14 cellular contexts compared by ENCODE assay signal in genomic region chr16:11263737-11264136, GRCh38. TPM values are rescaled to one million over a fixed set of nuclear protein-coding genes. Genes with fewer than 3 reads are reported as not detected.
DNase-seq lines count a peak whose midpoint lies in the region; ATAC-seq, FAIRE-seq and TF ChIP-seq lines count a peak whose summit lies in the region.
"Had no signal": no experiment of that assay in that cellular context is flagged by ENCODE, and none has a peak within 500 bp of the region (broad histone marks: within the 10 kb centered on the region; RNA-seq: fewer than 3 reads in every experiment).

No MANE protein-coding gene starts in this region.

- TF ChIP-seq CTCF in colonic mucosa (IDR thresholded peaks at IDR 0.05) (no peak), progenitor cell of endocrine pancreas (IDR thresholded peaks at IDR 0.05; ENCODE audit: unreplicated experiment) (no peak)

- H3K27me3 Mint-ChIP-seq in activated CD4-positive, alpha-beta memory T cell treated with anti-CD3 and anti-CD28 coated beads, Interleukin-2, amount 10 ng/mL, durations not matched to agents 7 days and 5 days: peaks cover 37% of the 10 kb centered on the region
- no peaks in the 10 kb centered on the region for H3K27me3 Mint-ChIP-seq in stimulated activated naive B cell treated with anti-CD40 and anti-IgM and Interleukin-4, amounts not matched to agents 10 μg/mL and 1 μg/mL and 100 μg/mL, for 72 hours
- peaks cover 3% of the 10 kb centered on the region for H3K27me3 Mint-ChIP-seq in progenitor cell of endocrine pancreas

- no peak overlapping the region for H3K4me3 ChIP-seq in colonic mucosa
- H3K4me3 ChIP-seq: gastrocnemius medialis had no signal

- H3K4me1 ChIP-seq in colonic mucosa: peaks cover 11% of the 10 kb centered on the region

- H3K9me3 ChIP-seq in colonic mucosa: no peaks in the 10 kb centered on the region
- H3K9me3 ChIP-seq: gastrocnemius medialis had no signal

- peak overlapping the region; percentile 50 for H3K27ac ChIP-seq in colonic mucosa
- H3K27ac ChIP-seq: gastrocnemius medialis had no signal

- H3K4me3 Mint-ChIP-seq in activated CD4-positive, alpha-beta memory T cell treated with anti-CD3 and anti-CD28 coated beads, Interleukin-2, amount 10 ng/mL, durations not matched to agents 7 days and 5 days: no peak overlapping the region
- H3K4me3 Mint-ChIP-seq in stimulated activated naive B cell treated with anti-CD40 and anti-IgM and Interleukin-4, amounts not matched to agents 10 μg/mL and 1 μg/mL and 100 μg/mL, for 72 hours: peak overlapping the region in 1 of 2 donors; percentile 26
- H3K4me3 Mint-ChIP-seq in progenitor cell of endocrine pancreas (ENCODE audit: low read depth): no peak overlapping the region

- CTCF ChIA-PET in activated CD4-positive, alpha-beta memory T cell treated with anti-CD3 and anti-CD28 coated beads, Interleukin-2, amount 10 ng/mL, durations not matched to agents 7 days and 5 days (lab: Charles Lee): interaction anchor here (0.9 to 4.1 kb wide), 4 partner anchors 8 to 299 kb away, joined by 3 to 13 read pairs (median 4); no protein-coding TSS in a partner anchor

- peak; percentile 85 to 87 for ATAC-seq in stimulated activated naive B cell treated with anti-CD40 and anti-IgM and Interleukin-4, amounts not matched to agents 10 μg/mL and 1 μg/mL and 100 μg/mL, for 72 hours (replicated peaks)
- ATAC-seq in HG03045 (IDR thresholded peaks at IDR 0.05; ENCODE audit: unreplicated experiment): no peak
- no peak for ATAC-seq in HG03571 (IDR thresholded peaks at IDR 0.05; ENCODE audit: unreplicated experiment)
- ATAC-seq: gastrocnemius medialis had no signal

- no peaks in the 10 kb centered on the region for H3K36me3 Mint-ChIP-seq in activated CD4-positive, alpha-beta memory T cell treated with anti-CD3 and anti-CD28 coated beads, Interleukin-2, amount 10 ng/mL, durations not matched to agents 7 days and 5 days (ENCODE audit: low read depth)
- peaks cover 0 to 4% of the 10 kb centered on the region in 2 donors for H3K36me3 Mint-ChIP-seq in stimulated activated naive B cell treated with anti-CD40 and anti-IgM and Interleukin-4, amounts not matched to agents 10 μg/mL and 1 μg/mL and 100 μg/mL, for 72 hours
- H3K36me3 Mint-ChIP-seq in progenitor cell of endocrine pancreas (ENCODE audit: insufficient read depth): no peaks in the 10 kb centered on the region

- no peaks in the 10 kb centered on the region for H3K36me3 ChIP-seq in colonic mucosa
- H3K36me3 ChIP-seq: gastrocnemius medialis had no signal

- DNase-seq in KBM-7 (peak; percentile 43), colonic mucosa (no peak), progenitor cell of endocrine pancreas (ENCODE audit: low spot score, unreplicated experiment) (no peak), urothelium cell line (ENCODE audit: low spot score) (no peak)
- peak; percentile 57 for DNase-seq in activated CD4-positive, alpha-beta memory T cell treated with anti-CD3 and anti-CD28 coated beads, Interleukin-2, amount 10 ng/mL, durations not matched to agents 7 days and 5 days
- peak; percentile 32 for DNase-seq in stimulated activated naive B cell treated with anti-CD40 and anti-IgM and Interleukin-4, amounts not matched to agents 10 μg/mL and 1 μg/mL and 100 μg/mL, for 72 hours
- DNase-seq: effector CD4-positive, alpha-beta T cell; gastrocnemius medialis; NCI-H2171 treated with DMSO at 0.1 percent for 48 hours had no signal

- peak overlapping the region; percentile 48 for H3K27ac Mint-ChIP-seq in activated CD4-positive, alpha-beta memory T cell treated with anti-CD3 and anti-CD28 coated beads, Interleukin-2, amount 10 ng/mL, durations not matched to agents 7 days and 5 days
- peak overlapping the region; percentile 89 for H3K27ac Mint-ChIP-seq in stimulated activated naive B cell treated with anti-CD40 and anti-IgM and Interleukin-4, amounts not matched to agents 10 μg/mL and 1 μg/mL and 100 μg/mL, for 72 hours
- no peak overlapping the region for H3K27ac Mint-ChIP-seq in progenitor cell of endocrine pancreas

- H3K9me3 Mint-ChIP-seq in activated CD4-positive, alpha-beta memory T cell treated with anti-CD3 and anti-CD28 coated beads, Interleukin-2, amount 10 ng/mL, durations not matched to agents 7 days and 5 days: no peaks in the 10 kb centered on the region
- H3K9me3 Mint-ChIP-seq in stimulated activated naive B cell treated with anti-CD40 and anti-IgM and Interleukin-4, amounts not matched to agents 10 μg/mL and 1 μg/mL and 100 μg/mL, for 72 hours: no peaks in the 10 kb centered on the region
- no peaks in the 10 kb centered on the region for H3K9me3 Mint-ChIP-seq in progenitor cell of endocrine pancreas (ENCODE audit: low read depth)

- POLR2A ChIA-PET in activated CD4-positive, alpha-beta memory T cell treated with anti-CD3 and anti-CD28 coated beads, Interleukin-2, amount 10 ng/mL, durations not matched to agents 7 days and 5 days (lab: Charles Lee): interaction anchor here (0.7 to 2.5 kb wide), 7 partner anchors 18 to 91 kb away, joined by 3 to 11 read pairs (median 3); no protein-coding TSS in a partner anchor

- H3K4me1 Mint-ChIP-seq in activated CD4-positive, alpha-beta memory T cell treated with anti-CD3 and anti-CD28 coated beads, Interleukin-2, amount 10 ng/mL, durations not matched to agents 7 days and 5 days: peaks cover 37% of the 10 kb centered on the region
- H3K4me1 Mint-ChIP-seq in stimulated activated naive B cell treated with anti-CD40 and anti-IgM and Interleukin-4, amounts not matched to agents 10 μg/mL and 1 μg/mL and 100 μg/mL, for 72 hours: peaks cover 27 to 37% of the 10 kb centered on the region in 2 donors
- H3K4me1 Mint-ChIP-seq in progenitor cell of endocrine pancreas (ENCODE audit: low read depth): peaks cover 13% of the 10 kb centered on the region

- H3K9ac ChIP-seq in colonic mucosa (ENCODE audit: low read depth in 2 of 2, low read length in 2 of 2): peak overlapping the region in 1 of 2 donors; percentile 27

- in situ Hi-C loops in KBM-7 (cut with MboI; ENCODE audit: low pct_unique_long_range_greater_than_20kb, low sequenced_read_pairs): no loop called here

- no peaks in the 10 kb centered on the region for H3K27me3 ChIP-seq in colonic mucosa
- H3K27me3 ChIP-seq: gastrocnemius medialis had no signal

- intact Hi-C loops in colonic mucosa (cut with DNase I): no loop called here

- FAIRE-seq in urothelium cell line (lab: Jason Lieb, UNC): no peak
- FAIRE-seq: D721Med, small intestine had no signal

RNA-seq across cellular contexts. Expression of gene TNP2, which starts 5.4 kb away (rescaled TPM):
- not detected for total RNA-seq in activated CD4-positive, alpha-beta memory T cell treated with anti-CD3 and anti-CD28 coated beads, Interleukin-2, amount 10 ng/mL, durations not matched to agents 7 days and 5 days
- total RNA-seq in colonic mucosa (not detected), progenitor cell of endocrine pancreas (not detected in 2 replicates)
- total RNA-seq: gastrocnemius medialis, LHCN-M2 had no signal

RNA-seq across cellular contexts. Expression of gene SOCS1, which starts 7.7 kb away (rescaled TPM):
- total RNA-seq in activated CD4-positive, alpha-beta memory T cell treated with anti-CD3 and anti-CD28 coated beads, Interleukin-2, amount 10 ng/mL, durations not matched to agents 7 days and 5 days: 100 to 1,000 TPM; 136 to 142 TPM
- total RNA-seq in colonic mucosa (1 to 10 TPM; 3.2 to 3.7 TPM), progenitor cell of endocrine pancreas (6.6 and 6.8 TPM in 2 replicates)

RNA-seq across cellular contexts. Expression of gene PRM3, which starts 9.7 kb away (rescaled TPM):
- not detected for total RNA-seq in activated CD4-positive, alpha-beta memory T cell treated with anti-CD3 and anti-CD28 coated beads, Interleukin-2, amount 10 ng/mL, durations not matched to agents 7 days and 5 days
- not detected for total RNA-seq in colonic mucosa
- total RNA-seq in progenitor cell of endocrine pancreas: not detected in 2 replicates
- total RNA-seq: gastrocnemius medialis, LHCN-M2 had no signal

RNA-seq across cellular contexts. Expression of gene PRM2, which starts 12.5 kb away (rescaled TPM):
- not detected for total RNA-seq in activated CD4-positive, alpha-beta memory T cell treated with anti-CD3 and anti-CD28 coated beads, Interleukin-2, amount 10 ng/mL, durations not matched to agents 7 days and 5 days
- total RNA-seq in colonic mucosa (not detected), progenitor cell of endocrine pancreas (not detected in 2 replicates)
- total RNA-seq: gastrocnemius medialis, LHCN-M2 had no signal

RNA-seq across cellular contexts. Expression of gene PRM1, which starts 17.4 kb away (rescaled TPM):
- total RNA-seq in activated CD4-positive, alpha-beta memory T cell treated with anti-CD3 and anti-CD28 coated beads, Interleukin-2, amount 10 ng/mL, durations not matched to agents 7 days and 5 days: not detected
- not detected for total RNA-seq in colonic mucosa
- not detected in 2 replicates for total RNA-seq in progenitor cell of endocrine pancreas
- total RNA-seq: gastrocnemius medialis, LHCN-M2 had no signal

Comparison
In these comparisons a context has a peak if more than half of its experiments do, and no peak if none do; other contexts are left out.
1. DNase-seq: peak in KBM-7 (single experiment), activated CD4-positive, alpha-beta memory T cell treated with anti-CD3 and anti-CD28 coated beads, Interleukin-2, amount 10 ng/mL, durations not matched to agents 7 days and 5 days (single experiment) and stimulated activated naive B cell treated with anti-CD40 and anti-IgM and Interleukin-4, amounts not matched to agents 10 μg/mL and 1 μg/mL and 100 μg/mL, for 72 hours (single experiment); none in colonic mucosa (single experiment), progenitor cell of endocrine pancreas (single experiment) and urothelium cell line (single experiment).
2. ATAC-seq: peak in stimulated activated naive B cell treated with anti-CD40 and anti-IgM and Interleukin-4, amounts not matched to agents 10 μg/mL and 1 μg/mL and 100 μg/mL, for 72 hours (2 of 2); none in HG03045 (single experiment) and HG03571 (single experiment).
3. RNA of gene SOCS1, which starts 7.7 kb away (total RNA-seq): 136 to 142 TPM in activated CD4-positive, alpha-beta memory T cell treated with anti-CD3 and anti-CD28 coated beads, Interleukin-2, amount 10 ng/mL, durations not matched to agents 7 days and 5 days; 6.6 to 6.8 TPM in progenitor cell of endocrine pancreas and 3.2 to 3.7 TPM in colonic mucosa; every median in the first group is over 10 times any median in the second.